Comparison of ENCODE assay signal across 10 cellular contexts in the genomic region with DNA sequence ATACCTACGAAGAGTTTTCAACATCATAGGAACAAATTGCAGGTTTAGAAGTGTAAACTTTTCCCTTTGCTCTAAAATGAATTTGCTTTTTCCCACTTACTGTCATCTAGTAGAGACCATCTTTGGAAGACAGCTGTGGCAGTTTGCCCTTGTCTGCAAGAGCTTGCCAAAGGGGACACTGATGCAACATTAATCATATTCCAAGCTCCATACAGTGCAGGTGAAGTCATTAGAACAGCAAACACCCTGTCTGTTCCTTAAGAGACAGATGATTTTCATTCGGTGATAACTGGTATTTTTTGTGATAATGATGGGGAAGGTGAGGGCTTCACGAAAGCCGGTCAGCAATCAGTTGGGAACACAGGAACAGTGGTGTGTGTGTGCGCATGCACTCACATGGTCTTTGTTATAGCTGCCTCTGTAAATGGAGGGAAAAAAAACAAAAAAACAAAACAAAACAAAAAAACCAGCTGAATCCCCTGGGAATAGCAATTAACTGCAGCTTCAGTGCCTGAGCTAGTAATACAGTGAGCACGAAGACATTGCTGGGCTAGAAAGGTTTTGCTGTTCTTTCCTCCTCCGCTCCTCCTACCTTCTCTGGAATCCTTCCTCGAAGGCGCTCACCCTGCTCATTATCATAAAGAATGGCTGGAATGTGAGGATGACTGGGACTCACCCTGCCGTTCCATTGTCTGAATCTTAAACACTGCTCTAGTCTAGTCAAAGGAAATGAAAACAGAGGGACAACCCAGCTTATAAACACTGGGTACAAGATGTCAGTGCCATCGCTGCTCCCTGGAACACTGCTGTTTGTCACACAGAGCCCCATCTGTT. TPM values are rescaled to one million over a fixed set of nuclear protein-coding genes. Genes with fewer than 3 reads are reported as not detected.
DNase-seq lines count a peak whose midpoint lies in the region; ATAC-seq and TF ChIP-seq lines count a peak whose summit lies in the region.
"Had no signal": no experiment of that assay in that cellular context is flagged by ENCODE, and none has a peak within 500 bp of the region (broad histone marks: within the 10 kb centered on the region; RNA-seq: fewer than 3 reads in every experiment).

No MANE protein-coding gene starts in this region.

- TF ChIP-seq EP300 in suprapubic skin (IDR thresholded peaks at IDR 0.05) = no peak

- no peak for TF ChIP-seq CTCF in suprapubic skin (IDR thresholded peaks at IDR 0.05)

- DNase-seq in NCI-H1417 (lab: John Stamatoyannopoulos, UW) (peak; percentile 12 to 71 (median 49)), NCI-H1417 treated with DMSO at 0.1 percent for 48 hours (lab: John Stamatoyannopoulos, UW) (no peak), amniotic epithelial cell (ENCODE audit: low read depth) (peak; percentile 78), iPS DF 4.7 (ENCODE audit: extremely low read depth, low spot score) (peak; percentile 86), suprapubic skin (ENCODE audit: low spot score in 2 of 2) (no peak), Right ventricle myocardium superior (no peak), NOMO-1 treated with dmso at 0.1 percent for 144 hours (lab: John Stamatoyannopoulos, UW; ENCODE audit: unreplicated experiment) (no peak), HT-29 (ENCODE audit: low spot score) (no peak)
- DNase-seq: 8988T had no signal

- peaks cover 13% of the 10 kb centered on the region for H3K4me1 ChIP-seq in suprapubic skin

- no peaks in the 10 kb centered on the region for H3K27me3 ChIP-seq in suprapubic skin

- TF ChIP-seq POLR2A in suprapubic skin (IDR thresholded peaks at IDR 0.05) = no peak

- WGBS in suprapubic skin = 39% methylated on average over 11 of the region's 11 CpGs

- no peak for ATAC-seq in Right ventricle myocardium superior (ENCODE audit: poor library complexity)
- ATAC-seq: left lobe of liver had no signal

- intact Hi-C loops in Right ventricle myocardium superior (cut with DNase I) = no loop called here

- H3K9me3 ChIP-seq in suprapubic skin = no peaks in the 10 kb centered on the region

- peak overlapping the region; percentile 10 for H3K27ac ChIP-seq in suprapubic skin

- no peaks in the 10 kb centered on the region for H3K36me3 ChIP-seq in suprapubic skin

- no peak overlapping the region for H3K4me3 ChIP-seq in suprapubic skin

RNA-seq across cellular contexts. Expression of a gene that starts 35.2 kb away (rescaled TPM):
- total RNA-seq in suprapubic skin (10 to 100 TPM; 73.0 to 91.9 (median 78.9) TPM), Right ventricle myocardium superior (52.7 TPM)
- total RNA-seq in HT-29 (2014; rRNA removed; shearing (Covaris generic)) = 20.4 and 24.4 TPM in 2 replicates

Comparison
In these comparisons a context has a peak if more than half of its experiments do, and no peak if none do; other contexts are left out.
1. DNase-seq: peak in NCI-H1417 (3 of 3), amniotic epithelial cell (single experiment) and iPS DF 4.7 (single experiment); none in NCI-H1417 treated with DMSO at 0.1 percent for 48 hours (single experiment), suprapubic skin (0 of 2), Right ventricle myocardium superior (single experiment), NOMO-1 treated with dmso at 0.1 percent for 144 hours (single experiment) and HT-29 (single experiment).